Comparison of ENCODE assay signal across 8 cellular contexts in genomic region chr10:49407552-49408137, GRCh38. TPM values are rescaled to one million over a fixed set of nuclear protein-coding genes. Genes with fewer than 3 reads are reported as not detected.
DNase-seq lines count a peak whose midpoint lies in the region; ATAC-seq and TF ChIP-seq lines count a peak whose summit lies in the region.

No MANE protein-coding gene starts in this region.

- H3K4me1 ChIP-seq in effector memory CD4-positive, alpha-beta T cell (ENCODE audit: control insufficient read depth, insufficient read depth, low read length, poor library complexity, severe bottlenecking): no peaks in the 10 kb centered on the region

- no peaks in the 10 kb centered on the region for H3K36me3 ChIP-seq in effector memory CD4-positive, alpha-beta T cell (ENCODE audit: control insufficient read depth, insufficient read depth, low read length)

- POLR2A ChIA-PET in activated CD8-positive, alpha-beta T cell treated with anti-CD3 and anti-CD28 coated beads for 36 hours (lab: Charles Lee): interaction anchor here (0.9 kb wide), 1 partner anchor 245 kb away, joined by 3 read pairs; no protein-coding TSS in a partner anchor

- no peak overlapping the region for H3K27ac Mint-ChIP-seq in activated CD8-positive, alpha-beta T cell treated with anti-CD3 and anti-CD28 coated beads for 36 hours

- TF ChIP-seq CTCF in activated CD8-positive, alpha-beta T cell treated with anti-CD3 and anti-CD28 coated beads for 36 hours (IDR thresholded peaks at IDR 0.05): peak; percentile 83

- no peaks in the 10 kb centered on the region for H3K9me3 ChIP-seq in effector memory CD4-positive, alpha-beta T cell (ENCODE audit: control insufficient read depth, low read length)

- DNase-seq in Daoy (ENCODE audit: low read depth) (peak; percentile 38), NCI-H748 (lab: John Stamatoyannopoulos, UW; ENCODE audit: unreplicated experiment) (peak; percentile 77), midbrain (lab: John Stamatoyannopoulos, UW) (peak; percentile 79)
- peak; percentile 84 for DNase-seq in activated CD8-positive, alpha-beta T cell treated with anti-CD3 and anti-CD28 coated beads for 36 hours
- peak; percentile 28 to 53 (median 38) for DNase-seq in effector memory CD4-positive, alpha-beta T cell
- peak; percentile 52 to 66 for DNase-seq in stimulated activated CD8-positive, alpha-beta memory T cell treated with anti-CD3 and anti-CD28 coated beads, Interleukin-2, amount 100 ng/mL, for 48 hours (ENCODE audit: low read depth in 2 of 2)

- peak; percentile 76 for ATAC-seq in HG02642 (IDR thresholded peaks at IDR 0.05; ENCODE audit: poor library complexity, unreplicated experiment)
- ATAC-seq in activated CD8-positive, alpha-beta T cell treated with anti-CD3 and anti-CD28 coated beads for 36 hours: peak; percentile 77
- no peak for ATAC-seq in GM21825 (IDR thresholded peaks at IDR 0.05; ENCODE audit: unreplicated experiment)

- H3K27me3 ChIP-seq in effector memory CD4-positive, alpha-beta T cell (replicated peaks; ENCODE audit: control insufficient read depth, insufficient read depth, low read length, poor library complexity, severe bottlenecking): peaks cover 7% of the 10 kb centered on the region

- CTCF ChIA-PET in activated CD8-positive, alpha-beta T cell treated with anti-CD3 and anti-CD28 coated beads for 36 hours (lab: Charles Lee): interaction anchor here (0.8 to 9.4 kb wide), 40 partner anchors 8 to 749 kb away, joined by 3 to 155 read pairs (median 5); partner anchors contain the start of gene ERCC6

- H3K36me3 Mint-ChIP-seq in activated CD8-positive, alpha-beta T cell treated with anti-CD3 and anti-CD28 coated beads for 36 hours (ENCODE audit: low read depth): no peaks in the 10 kb centered on the region

- no peak overlapping the region for H3K4me3 Mint-ChIP-seq in activated CD8-positive, alpha-beta T cell treated with anti-CD3 and anti-CD28 coated beads for 36 hours

- H3K9me3 Mint-ChIP-seq in activated CD8-positive, alpha-beta T cell treated with anti-CD3 and anti-CD28 coated beads for 36 hours: no peaks in the 10 kb centered on the region

- peaks cover 37% of the 10 kb centered on the region for H3K27me3 Mint-ChIP-seq in activated CD8-positive, alpha-beta T cell treated with anti-CD3 and anti-CD28 coated beads for 36 hours

- H3K4me1 Mint-ChIP-seq in activated CD8-positive, alpha-beta T cell treated with anti-CD3 and anti-CD28 coated beads for 36 hours (ENCODE audit: low read depth): no peaks in the 10 kb centered on the region

- no peak overlapping the region for H3K27ac ChIP-seq in effector memory CD4-positive, alpha-beta T cell (ENCODE audit: insufficient read depth, low read length, poor library complexity, severe bottlenecking)

- intact Hi-C loops in activated CD8-positive, alpha-beta T cell treated with anti-CD3 and anti-CD28 coated beads for 36 hours (cut with micrococcal nuclease): loop anchor here (2.0 kb wide), 1 partner anchor 105 kb away; no protein-coding TSS in a partner anchor

- no peak overlapping the region for H3K4me3 ChIP-seq in effector memory CD4-positive, alpha-beta T cell (ENCODE audit: insufficient read depth, low read depth, low read length, poor library complexity, severe bottlenecking)

RNA-seq across cellular contexts. Expression of gene DRGX, which starts 11.8 kb away (rescaled TPM):
- total RNA-seq in Daoy (2014; rRNA removed; shearing (Covaris generic)): not detected in 2 replicates
- not detected for total RNA-seq in activated CD8-positive, alpha-beta T cell treated with anti-CD3 and anti-CD28 coated beads for 36 hours
